23 cellular contexts compared by ENCODE assay signal in genomic region chr7:55690-56248, GRCh38.
DNase-seq lines count a peak whose midpoint lies in the region; ATAC-seq, FAIRE-seq and TF ChIP-seq lines count a peak whose summit lies in the region.
"Had no signal": no experiment of that assay in that cellular context is flagged by ENCODE, and none has a peak within 500 bp of the region (broad histone marks: within the 10 kb centered on the region; RNA-seq: fewer than 3 reads in every experiment).

No MANE protein-coding gene starts in this region.

- POLR2A ChIA-PET in H1 (lab: Charles Lee; ENCODE audit: partially characterized antibody), result interaction anchor here (1.0 to 1.2 kb wide), 2 partner anchors 12 to 212 kb away, joined by 3 to 4 read pairs; no protein-coding TSS in a partner anchor

- no peak overlapping the region for H3K27ac ChIP-seq in Karpas-422 (ENCODE audit: low read length)
- no peak overlapping the region for H3K27ac ChIP-seq in H1 (ENCODE audit: low read depth, low read length)
- no peak overlapping the region for H3K27ac ChIP-seq in neuronal stem cell (replicated peaks; ENCODE audit: low read length)
- H3K27ac ChIP-seq in pancreas, result no peak overlapping the region
- H3K27ac ChIP-seq: neutrophil had no signal

- intact Hi-C loops in pancreas (cut with DNase I), result no loop called here

- H2AFZ ChIP-seq in Karpas-422 (ENCODE audit: low read length) (no peak overlapping the region), H1 (ENCODE audit: low read length) (no peak overlapping the region), neuronal stem cell (ENCODE audit: low read length) (no peak overlapping the region)

- TF ChIP-seq RAD21 in H1 (IDR thresholded peaks at IDR 0.05 in 1 of 2, conservative IDR thresholded peaks at IDR 0.05 in 1 of 2; ENCODE audit: low read depth in 2 of 2, low read length in 2 of 2), result peak; percentile 7 to 25; a peak in 1 of 4 replicates

- H3K79me2 ChIP-seq in Karpas-422 (ENCODE audit: low read length) (no peaks in the 10 kb centered on the region), H1 (ENCODE audit: control insufficient read depth in 1 of 2, insufficient read depth in 2 of 2, low read length in 2 of 2) (no peaks in the 10 kb centered on the region)

- H2BK120ac ChIP-seq in H1 (replicated peaks; ENCODE audit: low read depth, low read length), result peak overlapping the region; percentile 51
- no peak overlapping the region for H2BK120ac ChIP-seq in neuronal stem cell (ENCODE audit: low read depth, low read length)

- TF ChIP-seq CTCF in H1 (IDR thresholded peaks at IDR 0.05; ENCODE audit: control extremely low read depth in 1 of 3, insufficient read depth in 1 of 3, low read depth in 1 of 3, low read length in 3 of 3), result peak; percentile 46 to 56 (median 53); a peak in 3 of 4 replicates
- no peak for TF ChIP-seq CTCF in pancreas (IDR thresholded peaks at IDR 0.05)

- H3K14ac ChIP-seq in H1 (ENCODE audit: insufficient read length) (no peak overlapping the region), neuronal stem cell (ENCODE audit: low read length) (no peak overlapping the region)

- TF ChIP-seq EP300 in H1 (IDR thresholded peaks at IDR 0.05; ENCODE audit: borderline replicate concordance in 1 of 2, low read depth in 2 of 2, low read length in 2 of 2), result no peak

- H3K4me3 ChIP-seq in Karpas-422 (ENCODE audit: low read length) (no peak overlapping the region), H1 (ENCODE audit: extremely low read depth in 1 of 4, insufficient read depth in 2 of 4, low read depth in 3 of 4, low read length in 4 of 4) (no peak overlapping the region), neuronal stem cell (ENCODE audit: low read length in 2 of 2) (no peak overlapping the region), pancreas (no peak overlapping the region)
- H3K4me3 ChIP-seq: MG63 had no signal

- no peaks in the 10 kb centered on the region for H3K79me1 ChIP-seq in H1 (ENCODE audit: low read depth, low read length)
- H3K79me1 ChIP-seq in neuronal stem cell (ENCODE audit: low read depth, low read length), result no peaks in the 10 kb centered on the region

- H4K91ac ChIP-seq in H1 (replicated peaks; ENCODE audit: insufficient read length, low read length), result peak overlapping the region; percentile 85
- H4K91ac ChIP-seq in neuronal stem cell (ENCODE audit: low read depth, low read length, poor library complexity), result no peak overlapping the region

- H3K23me2 ChIP-seq in H1 (ENCODE audit: low read depth, low read length), result no peaks in the 10 kb centered on the region; the same call in 1 of the 2 replicates

- FAIRE-seq in H1 (lab: Jason Lieb, UNC) (no peak), pancreas (lab: Jason Lieb, UNC) (no peak)
- FAIRE-seq: G401.6 had no signal

- H3K4me1 ChIP-seq in Karpas-422 (ENCODE audit: low read length) (no peaks in the 10 kb centered on the region), H1 (replicated peaks in 1 of 4; ENCODE audit: control insufficient read depth in 3 of 4, insufficient read depth in 4 of 4, low read length in 3 of 4) (peaks cover 0 to 17% (median 10%) of the 10 kb centered on the region in 4 experiments; a peak in 6 of 7 replicates), neuronal stem cell (ENCODE audit: control insufficient read depth in 2 of 2, insufficient read depth in 1 of 2, low read depth in 1 of 2, low read length in 2 of 2) (peaks cover 0 to 2% of the 10 kb centered on the region in 2 donors), pancreas (no peaks in the 10 kb centered on the region)

- no peak overlapping the region for H2BK5ac ChIP-seq in H1 (ENCODE audit: low read depth, low read length)
- no peak overlapping the region for H2BK5ac ChIP-seq in neuronal stem cell (ENCODE audit: low read length)

- ATAC-seq in pancreas, result no peak
- ATAC-seq: activated naive CD8-positive, alpha-beta T cell treated with anti-CD3 and anti-CD28 coated beads, Interleukin-2, amount 50 U/mL, for 24 hours had no signal

- CTCF ChIA-PET in H1 (lab: Charles Lee; ENCODE audit: partially characterized antibody), result interaction anchor here (0.8 to 4.0 kb wide), 15 partner anchors 9 to 179 kb away, joined by 3 to 26 read pairs (median 5); no protein-coding TSS in a partner anchor

- no peak overlapping the region for H3K4me2 ChIP-seq in Karpas-422 (ENCODE audit: low read depth, low read length, poor library complexity, severe bottlenecking)
- H3K4me2 ChIP-seq in H1 (ENCODE audit: insufficient read depth in 1 of 2, low read depth in 2 of 2, low read length in 2 of 2), result no peak overlapping the region
- H3K4me2 ChIP-seq in neuronal stem cell (ENCODE audit: insufficient read depth, low read length, poor library complexity, severe bottlenecking), result no peak overlapping the region

- no peak overlapping the region for H2BK20ac ChIP-seq in H1 (ENCODE audit: low read length)

- no peak overlapping the region; the same call in 1 of the 2 replicates for H4K8ac ChIP-seq in H1 (ENCODE audit: extremely low read depth, insufficient read depth, low read length)
- no peak overlapping the region for H4K8ac ChIP-seq in neuronal stem cell (ENCODE audit: low read depth, low read length)

- H3K9ac ChIP-seq in Karpas-422 (ENCODE audit: low read length) (no peak overlapping the region), H1 (replicated peaks in 1 of 4; ENCODE audit: extremely low read depth in 1 of 4, low read depth in 3 of 4, low read length in 3 of 4) (no peak overlapping the region), neuronal stem cell (ENCODE audit: low read depth, low read length, poor library complexity) (no peak overlapping the region)

- H2AK5ac ChIP-seq in H1 (ENCODE audit: low read depth, low read length) (0 out of 2 replicates have a peak overlapping the region, but pooled peaks have one; percentile 6), neuronal stem cell (ENCODE audit: low read depth, low read length) (peak overlapping the region; percentile 31)

- TF ChIP-seq POLR2A in H1 (IDR thresholded peaks at IDR 0.05; ENCODE audit: control extremely low read depth in 1 of 2, low read depth in 2 of 2, low read length in 2 of 2), result no peak

- H2BK12ac ChIP-seq in H1 (ENCODE audit: low read depth, low read length) (peak overlapping the region; percentile 62; the same call in 1 of the 2 replicates), neuronal stem cell (ENCODE audit: low read length) (no peak overlapping the region)

- no peak overlapping the region for H3K56ac ChIP-seq in H1 (replicated peaks; ENCODE audit: insufficient read length, low read depth, low read length)

- no peak overlapping the region for H4K5ac ChIP-seq in H1 (ENCODE audit: insufficient read length, low read depth, low read length)

- WGBS in H1 (ENCODE audit: extremely low coverage in 1 of 2, insufficient coverage in 1 of 2, insufficient read length in 1 of 2, insufficient replicate concordance in 2 of 2, low coverage in 1 of 2, low lambda C conversion rate in 2 of 2, missing lambda C conversion rate in 1 of 2), 2 experiments, result 86% methylated on average over 9 of the region's 9 CpGs; no CpG with 5 or more reads in 1 of the 2 experiments
- WGBS in neuronal stem cell (ENCODE audit: extremely low coverage in 2 of 2, insufficient read length in 2 of 2, insufficient replicate concordance in 1 of 2), 2 donors, result no CpG with 5 or more reads among the region's 9 CpGs
- WGBS in pancreas, 2 donors, result 79 to 83% methylated on average over 9 of the region's 9 CpGs

- H3K18ac ChIP-seq in H1 (ENCODE audit: extremely low read depth, low read length), result no peak overlapping the region
- peak overlapping the region; percentile 59 for H3K18ac ChIP-seq in neuronal stem cell (ENCODE audit: low read length)

- peak; percentile 33 for DNase-seq in ELF-1 (ENCODE audit: low read depth, low spot score)
- peak; percentile 17 for DNase-seq in Karpas-422
- peak in 1 of 2 experiments; percentile 45 for DNase-seq in H1 (ENCODE audit: low read depth in 1 of 2, low spot score in 2 of 2)
- no peak for DNase-seq in neuronal stem cell (ENCODE audit: low spot score)
- no peak for DNase-seq in T1000 (lab: John Stamatoyannopoulos, UW)
- no peak for DNase-seq in pancreas
- no peak for DNase-seq in NCI-H774 (lab: John Stamatoyannopoulos, UW)
- no peak for DNase-seq in HuH-7.5 (ENCODE audit: low spot score)
- DNase-seq: activated CD4-positive, alpha-beta memory T cell treated with anti-CD3 and anti-CD28 coated beads, Interleukin-2, amount 10 ng/mL, durations not matched to agents 7 days and 5 days; activated CD4-positive, CD25-positive, alpha-beta regulatory T cell; activated naive CD8-positive, alpha-beta T cell treated with anti-CD3 and anti-CD28 coated beads, Interleukin-2, amount 50 U/mL, for 24 hours; CD8-positive, alpha-beta memory T cell; DMS153; effector CD4-positive, alpha-beta T cell; erythroblast; HCEC 1CT; MG63; NCI-H1417; NCI-H2081; NCI-H446; T-helper 9 cell had no signal

- H3K27me3 ChIP-seq in Karpas-422 (ENCODE audit: low read length) (no peaks in the 10 kb centered on the region), H1 (replicated peaks in 1 of 4; ENCODE audit: control insufficient read depth in 3 of 4, extremely low read depth in 1 of 4, insufficient read depth in 3 of 4, low read length in 3 of 4) (no peaks in the 10 kb centered on the region), neuronal stem cell (ENCODE audit: control insufficient read depth in 3 of 3, insufficient read depth in 3 of 3, low read depth in 1 of 3, low read length in 3 of 3) (peaks cover 0 to 36% (median 2%) of the 10 kb centered on the region in 3 experiments), pancreas (no peaks in the 10 kb centered on the region)
- H3K27me3 ChIP-seq: MG63, neutrophil had no signal

- peak overlapping the region; percentile 41 for H3K4ac ChIP-seq in H1 (replicated peaks; ENCODE audit: insufficient read length, low read depth, low read length)
- H3K4ac ChIP-seq in neuronal stem cell (ENCODE audit: low read length), result no peak overlapping the region

- H3K9me3 ChIP-seq in Karpas-422 (ENCODE audit: low read length), result no peaks in the 10 kb centered on the region
- H3K9me3 ChIP-seq in H1 (ENCODE audit: insufficient read depth in 2 of 2, low read depth in 1 of 2, low read length in 1 of 2), result no peaks in the 10 kb centered on the region; a peak in 1 of 4 replicates
- H3K9me3 ChIP-seq in neuronal stem cell (replicated peaks in 1 of 2; ENCODE audit: control insufficient read depth in 2 of 2, insufficient read depth in 1 of 2, low read depth in 1 of 2, low read length in 2 of 2), result no peaks in the 10 kb centered on the region
- H3K9me3 ChIP-seq in pancreas, result no peaks in the 10 kb centered on the region
- H3K9me3 ChIP-seq: MG63, neutrophil had no signal

- H3K9me2 ChIP-seq in Karpas-422 (replicated peaks; ENCODE audit: insufficient read depth, low read length), result no peaks in the 10 kb centered on the region

- peak overlapping the region; percentile 85; the same call in 1 of the 2 replicates for H2BK15ac ChIP-seq in H1 (ENCODE audit: low read length)
- peak overlapping the region; percentile 49 for H2BK15ac ChIP-seq in neuronal stem cell (ENCODE audit: low read length)

- H4K20me1 ChIP-seq in Karpas-422 (ENCODE audit: insufficient read depth, low read depth, low read length) (no peaks in the 10 kb centered on the region), H1 (replicated peaks in 1 of 2; ENCODE audit: control insufficient read depth in 1 of 2, insufficient read depth in 2 of 2, low read length in 2 of 2) (no peaks in the 10 kb centered on the region)

- H3K23ac ChIP-seq in H1 (ENCODE audit: insufficient read length) (no peak overlapping the region), neuronal stem cell (ENCODE audit: low read depth, low read length, poor library complexity) (peak overlapping the region; percentile 1)

- H3K36me3 ChIP-seq in Karpas-422 (ENCODE audit: insufficient read depth, low read length) (no peaks in the 10 kb centered on the region), H1 (ENCODE audit: control insufficient read depth in 2 of 4, insufficient read depth in 4 of 4, low read length in 3 of 4) (no peaks in the 10 kb centered on the region), neuronal stem cell (replicated peaks in 1 of 2; ENCODE audit: control insufficient read depth in 2 of 2, insufficient read depth in 2 of 2, low read length in 2 of 2) (no peaks in the 10 kb centered on the region), pancreas (no peaks in the 10 kb centered on the region)
- H3K36me3 ChIP-seq: MG63, neutrophil had no signal

Comparison
In these comparisons a context has a peak if more than half of its experiments do, and no peak if none do; other contexts are left out.
1. DNase-seq: peak in ELF-1 (single experiment) and Karpas-422 (single experiment); none in neuronal stem cell (single experiment), T1000 (single experiment), pancreas (0 of 6), NCI-H774 (single experiment) and HuH-7.5 (single experiment).
2. CTCF ChIP-seq: peak in H1 (3 of 3); none in pancreas (0 of 4).